8 cellular contexts compared by ENCODE assay signal in the genomic region with DNA sequence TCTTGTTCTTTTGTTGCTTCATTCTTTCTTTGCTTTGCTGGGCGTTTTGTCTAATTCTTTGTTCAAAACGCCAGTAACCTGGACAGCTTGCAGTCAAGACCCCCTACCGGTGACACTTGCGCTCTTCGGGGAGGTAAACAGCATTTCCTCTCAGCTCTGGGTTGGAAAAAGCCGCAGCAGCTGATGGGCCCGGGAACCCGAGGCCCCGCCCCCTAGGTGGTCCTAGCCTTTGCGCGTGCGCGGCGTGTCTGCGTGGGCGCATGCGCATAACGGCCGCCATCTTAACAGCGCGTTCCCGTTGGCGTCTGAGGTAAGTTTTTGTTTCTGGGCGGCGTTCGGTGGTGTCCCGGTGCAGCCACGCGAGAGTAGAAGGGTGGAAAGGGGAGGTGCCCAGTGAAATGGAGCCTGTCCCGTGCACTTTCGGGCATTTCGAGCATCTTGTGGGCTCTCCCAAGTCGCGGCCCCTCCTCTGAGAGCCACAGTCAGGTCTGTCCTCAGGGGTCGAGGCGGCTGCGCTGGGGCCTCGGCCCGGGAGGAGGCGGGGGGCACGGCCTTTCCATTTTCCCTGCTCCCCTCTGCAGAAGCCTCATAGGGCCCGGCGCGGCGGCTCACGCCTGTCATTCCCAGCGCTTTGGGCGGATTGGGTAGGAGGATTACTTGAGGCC. TPM values are rescaled to one million over a fixed set of nuclear protein-coding genes. Genes with fewer than 3 reads are reported as not detected.
DNase-seq lines count a peak whose midpoint lies in the region; ATAC-seq and TF ChIP-seq lines count a peak whose summit lies in the region.

A gene (plus strand): TSS at position 261 of the 665 bp plus-strand sequence. CDS start 14,371 bp downstream, outside the sequence.

- H3K27ac Mint-ChIP-seq in T-helper 1 cell treated with Interleukin-12 subunit alpha and Interleukin-12 subunit beta and Interleukin-4 antibody, amounts not matched to agents 30 μg/mL and 1 μg/mL, for 36 hours, result peak within 1 kb of the TSS; percentile 92

- peaks cover 21% of the 10 kb centered on the region for H3K36me3 Mint-ChIP-seq in T-helper 1 cell treated with Interleukin-12 subunit alpha and Interleukin-12 subunit beta and Interleukin-4 antibody, amounts not matched to agents 30 μg/mL and 1 μg/mL, for 36 hours (ENCODE audit: low read depth)

- H3K4me3 ChIP-seq in left ventricle myocardium inferior (peak within 1 kb of the TSS; percentile 77), psoas muscle (peak within 1 kb of the TSS; percentile 93), urinary bladder (ENCODE audit: low read depth, low read length) (peak within 1 kb of the TSS; percentile 70)

- TF ChIP-seq CTCF in GM13977 (IDR thresholded peaks at IDR 0.05; ENCODE audit: extremely low read depth, insufficient read depth, missing control alignments) (peak; percentile 17), left ventricle myocardium inferior (IDR thresholded peaks at IDR 0.05; ENCODE audit: borderline replicate concordance) (peak; percentile 43), psoas muscle (IDR thresholded peaks at IDR 0.05) (no peak)

- H3K27ac ChIP-seq in left ventricle myocardium inferior (replicated peaks) (peak within 1 kb of the TSS; percentile 94), psoas muscle (peak within 1 kb of the TSS; percentile 82), urinary bladder (ENCODE audit: low read depth) (peak within 1 kb of the TSS; percentile 81)

- peak within 1 kb of the TSS; percentile 89 for H3K4me3 Mint-ChIP-seq in T-helper 1 cell treated with Interleukin-12 subunit alpha and Interleukin-12 subunit beta and Interleukin-4 antibody, amounts not matched to agents 30 μg/mL and 1 μg/mL, for 36 hours

- WGBS in psoas muscle, 3 donors, result 0 to 1% (median 0%) methylated on average over 41 to 48 of the region's 48 CpGs
- WGBS in urinary bladder, result under 1% methylated on average over 48 of the region's 48 CpGs

- H3K4me1 ChIP-seq in left ventricle myocardium inferior, result peaks cover 24% of the 10 kb centered on the region
- peaks cover 5% of the 10 kb centered on the region for H3K4me1 ChIP-seq in psoas muscle
- no peaks in the 10 kb centered on the region for H3K4me1 ChIP-seq in urinary bladder (ENCODE audit: insufficient read depth)

- H3K27me3 Mint-ChIP-seq in T-helper 1 cell treated with Interleukin-12 subunit alpha and Interleukin-12 subunit beta and Interleukin-4 antibody, amounts not matched to agents 30 μg/mL and 1 μg/mL, for 36 hours (ENCODE audit: low read depth), result no peaks in the 10 kb centered on the region

- peaks cover 39% of the 10 kb centered on the region for H3K36me3 ChIP-seq in left ventricle myocardium inferior
- H3K36me3 ChIP-seq in psoas muscle (ENCODE audit: insufficient read depth in 1 of 2, low read depth in 1 of 2), result no peaks in the 10 kb centered on the region
- H3K36me3 ChIP-seq in urinary bladder (ENCODE audit: insufficient read depth), result peaks cover 2% of the 10 kb centered on the region

- H3K9me3 ChIP-seq in left ventricle myocardium inferior (replicated peaks) (peaks cover 44% of the 10 kb centered on the region), psoas muscle (peaks cover 47% of the 10 kb centered on the region)

- intact Hi-C loops in left ventricle myocardium inferior (cut with micrococcal nuclease), result no loop called here
- intact Hi-C loops in psoas muscle (cut with DNase I), result no loop called here

- H3K4me1 Mint-ChIP-seq in T-helper 1 cell treated with Interleukin-12 subunit alpha and Interleukin-12 subunit beta and Interleukin-4 antibody, amounts not matched to agents 30 μg/mL and 1 μg/mL, for 36 hours (ENCODE audit: low read depth), result peaks cover 9% of the 10 kb centered on the region

- DNase-seq in GM13977 (ENCODE audit: low spot score) (peak; percentile 94), NCI-H146 (lab: John Stamatoyannopoulos, UW) (peak; percentile 89), amniotic stem cell (lab: John Stamatoyannopoulos, UW) (peak; percentile 93), left ventricle myocardium inferior (peak; percentile 93), psoas muscle (peak; percentile 90 to 95)

- no peaks in the 10 kb centered on the region for H3K27me3 ChIP-seq in left ventricle myocardium inferior (ENCODE audit: low read depth)
- H3K27me3 ChIP-seq in psoas muscle (ENCODE audit: insufficient read depth in 3 of 3, low read length in 2 of 3), result no peaks in the 10 kb centered on the region

- ATAC-seq in HG02852 (IDR thresholded peaks at IDR 0.05; ENCODE audit: unreplicated experiment) (peak; percentile 95), psoas muscle (peak; percentile 95 to 97 (median 96))

- peaks cover 55% of the 10 kb centered on the region for H3K9me3 Mint-ChIP-seq in T-helper 1 cell treated with Interleukin-12 subunit alpha and Interleukin-12 subunit beta and Interleukin-4 antibody, amounts not matched to agents 30 μg/mL and 1 μg/mL, for 36 hours

- in situ Hi-C loops in GM13977 (cut with MboI; ENCODE audit: low pct_unique_long_range_greater_than_20kb, low sequenced_read_pairs, unreplicated experiment), result loop anchor here (25.0 kb wide), 1 partner anchor 463 kb away; no protein-coding TSS in a partner anchor

RNA-seq across cellular contexts. Expression of the gene that starts here (rescaled TPM):
- total RNA-seq in left ventricle myocardium inferior (19.1 TPM), psoas muscle (1 to 10 TPM; 1.5 to 8.6 (median 3.2) TPM), urinary bladder (64.5 TPM)
- polyA plus RNA-seq in psoas muscle (1 to 10 TPM; 2.6 to 4.4 (median 2.7) TPM), urinary bladder (20.8 TPM)

Comparison
In these comparisons a context has a peak if more than half of its experiments do, and no peak if none do; other contexts are left out.
1. Peak in every context shown above with its lines: DNase-seq, ATAC-seq, H3K4me3 ChIP-seq and H3K27ac ChIP-seq.